Comparison of ENCODE assay signal across 13 cellular contexts in the genomic region with DNA sequence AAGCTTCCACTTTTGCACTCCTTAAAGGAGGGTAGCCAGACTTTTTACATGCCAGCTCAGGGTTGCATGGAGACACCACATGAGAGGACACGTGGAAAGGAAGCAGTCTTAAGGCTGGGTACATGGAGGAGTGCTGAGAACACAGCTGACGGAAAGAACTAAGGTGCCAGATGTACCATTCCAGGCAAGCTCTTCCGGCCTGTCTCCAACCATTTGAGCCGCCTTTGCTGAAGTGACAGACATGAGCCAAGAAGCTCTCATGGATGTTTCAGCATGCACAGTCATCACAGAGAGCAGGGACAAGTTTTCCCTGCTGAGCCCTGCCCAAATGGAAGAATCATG.
DNase-seq lines count a peak whose midpoint lies in the region; ATAC-seq and TF ChIP-seq lines count a peak whose summit lies in the region.
"Had no signal": no experiment of that assay in that cellular context is flagged by ENCODE, and none has a peak within 500 bp of the region (broad histone marks: within the 10 kb centered on the region; RNA-seq: fewer than 3 reads in every experiment).

No MANE protein-coding gene starts in this region.

- H3F3A ChIP-seq in Loucy (ENCODE audit: low read depth): peaks cover 3% of the 10 kb centered on the region; the same call in 1 of the 2 replicates

- no peaks in the 10 kb centered on the region for H4K20me1 ChIP-seq in Loucy (ENCODE audit: insufficient read depth, low read length, poor library complexity, severe bottlenecking)
- H4K20me1 ChIP-seq: BLaER1 had no signal

- no peaks in the 10 kb centered on the region for H3K36me3 ChIP-seq in Loucy (ENCODE audit: insufficient read depth, low read length)
- H3K36me3 ChIP-seq in gastrocnemius medialis: no peaks in the 10 kb centered on the region
- H3K36me3 ChIP-seq: BLaER1, HAP-1 had no signal

- H3K27ac ChIP-seq in right cardiac atrium (ENCODE audit: low read length): peak overlapping the region; percentile 90
- no peak overlapping the region for H3K27ac ChIP-seq in gastrocnemius medialis
- H3K27ac ChIP-seq: BLaER1 had no signal

- TF ChIP-seq CTCF in Loucy (conservative IDR thresholded peaks at IDR 0.05; ENCODE audit: low read length) (no peak), foreskin fibroblast (IDR thresholded peaks at IDR 0.05; ENCODE audit: low read depth, low read length) (no peak), gastrocnemius medialis (IDR thresholded peaks at IDR 0.05 in 4 of 5, conservative IDR thresholded peaks at IDR 0.05 in 1 of 5) (no peak)

- no peaks in the 10 kb centered on the region for H3K9me2 ChIP-seq in Loucy (replicated peaks; ENCODE audit: low read depth, low read length)

- TF ChIP-seq POLR2A in gastrocnemius medialis (IDR thresholded peaks at IDR 0.05): no peak

- no peaks in the 10 kb centered on the region for H3K79me2 ChIP-seq in Loucy (ENCODE audit: insufficient read depth, low read length)

- in situ Hi-C loops in gastrocnemius medialis (cut with MboI; ENCODE audit: low sequenced_read_pairs in 4 of 4): no loop called here

- H3K9ac ChIP-seq in Loucy (ENCODE audit: low read depth, low read length, poor library complexity, severe bottlenecking): no peak overlapping the region
- H3K9ac ChIP-seq: BLaER1 had no signal

- peak; percentile 6 to 19 for DNase-seq in foreskin fibroblast
- peak in 1 of 3 donors; percentile 18 for DNase-seq in right cardiac atrium
- DNase-seq in gastrocnemius medialis: no peak
- no peak for DNase-seq in NCI-H2081 treated with DMSO at 0.1 percent for 48 hours (lab: John Stamatoyannopoulos, UW)
- DNase-seq: NCI-H187 treated with DMSO at 0.1 percent for 48 hours, NCI-H2171 treated with DMSO at 0.1 percent for 48 hours, NCI-H510A had no signal

- H2AFZ ChIP-seq in Loucy (ENCODE audit: low read length): no peak overlapping the region; the same call in 1 of the 2 replicates

- H3K4me2 ChIP-seq in Loucy (ENCODE audit: low read depth, low read length, poor library complexity, severe bottlenecking): peak overlapping the region; percentile 65

- H3K4me3 ChIP-seq in Loucy (ENCODE audit: low read length, poor library complexity, severe bottlenecking): no peak overlapping the region
- H3K4me3 ChIP-seq in foreskin fibroblast (ENCODE audit: low read depth in 1 of 2, low read length in 2 of 2): no peak overlapping the region
- no peak overlapping the region for H3K4me3 ChIP-seq in right cardiac atrium (ENCODE audit: low read length)
- H3K4me3 ChIP-seq in gastrocnemius medialis: no peak overlapping the region
- H3K4me3 ChIP-seq: BLaER1, HAP-1 had no signal

- WGBS in right cardiac atrium: 48% methylated on average over 4 of the region's 4 CpGs

- ATAC-seq in right cardiac atrium (peak; percentile 76 to 79), gastrocnemius medialis (peak; percentile 21 to 33), GM19395 (IDR thresholded peaks at IDR 0.05; ENCODE audit: unreplicated experiment) (no peak), GM21717 (IDR thresholded peaks at IDR 0.05; ENCODE audit: unreplicated experiment) (no peak), HG02840 (IDR thresholded peaks at IDR 0.05; ENCODE audit: low FRiP score, unreplicated experiment) (no peak)

- intact Hi-C loops in right cardiac atrium (cut with DNase I): no loop called here
- intact Hi-C loops in gastrocnemius medialis (cut with DNase I; ENCODE audit: low total_unique reads): no loop called here

- H3K27me3 ChIP-seq in Loucy (ENCODE audit: insufficient read depth, low read length, poor library complexity, severe bottlenecking): no peaks in the 10 kb centered on the region
- no peaks in the 10 kb centered on the region for H3K27me3 ChIP-seq in right cardiac atrium (ENCODE audit: control insufficient read depth, insufficient read depth)
- no peaks in the 10 kb centered on the region for H3K27me3 ChIP-seq in gastrocnemius medialis
- H3K27me3 ChIP-seq: BLaER1 had no signal

- no peaks in the 10 kb centered on the region for H3K9me3 ChIP-seq in Loucy (ENCODE audit: insufficient read depth, low read depth, low read length)
- H3K9me3 ChIP-seq in right cardiac atrium (ENCODE audit: control insufficient read depth, low read length): no peaks in the 10 kb centered on the region
- H3K9me3 ChIP-seq in gastrocnemius medialis: no peaks in the 10 kb centered on the region
- H3K9me3 ChIP-seq: BLaER1, HAP-1 had no signal

- H3K4me1 ChIP-seq in Loucy (ENCODE audit: insufficient read depth, low read length, poor library complexity, severe bottlenecking) (peaks cover 33% of the 10 kb centered on the region), right cardiac atrium (ENCODE audit: control insufficient read depth, insufficient read depth, low read length) (peaks cover 7% of the 10 kb centered on the region), gastrocnemius medialis (peaks cover 5 to 6% of the 10 kb centered on the region in 2 donors)
- H3K4me1 ChIP-seq: HAP-1 had no signal

Comparison
In these comparisons a context has a peak if more than half of its experiments do, and no peak if none do; other contexts are left out.
1. DNase-seq: peak in foreskin fibroblast (2 of 2); none in gastrocnemius medialis (0 of 2) and NCI-H2081 treated with DMSO at 0.1 percent for 48 hours (single experiment).
2. ATAC-seq: peak in right cardiac atrium (2 of 2) and gastrocnemius medialis (2 of 2); none in GM19395 (single experiment), GM21717 (single experiment) and HG02840 (single experiment).